24 cellular contexts compared by ENCODE assay signal in genomic region chr5:149360262-149360661, GRCh38. TPM values are rescaled to one million over a fixed set of nuclear protein-coding genes. Genes with fewer than 3 reads are reported as not detected.
DNase-seq lines count a peak whose midpoint lies in the region; ATAC-seq and TF ChIP-seq lines count a peak whose summit lies in the region.
"Had no signal": no experiment of that assay in that cellular context is flagged by ENCODE, and none has a peak within 500 bp of the region (broad histone marks: within the 10 kb centered on the region; RNA-seq: fewer than 3 reads in every experiment).

No MANE protein-coding gene starts in this region.

- no peak for ATAC-seq in CD4-positive, alpha-beta T cell (ENCODE audit: poor library complexity)
- no peak for ATAC-seq in GM21381 (IDR thresholded peaks at IDR 0.05; ENCODE audit: unreplicated experiment)
- ATAC-seq: foreskin keratinocyte, WTC11 had no signal

- in situ Hi-C loops in GM13977 (cut with MboI; ENCODE audit: low pct_unique_long_range_greater_than_20kb, low sequenced_read_pairs, unreplicated experiment) = no loop called here

- peak overlapping the region; percentile 91 for H3K27ac Mint-ChIP-seq in CD4-positive, alpha-beta T cell
- H3K27ac Mint-ChIP-seq in dendritic cell treated with granulocyte-macrophage colony-stimulating factor and Interleukin-4, amounts not matched to agents 40 ng/mL and 50 ng/mL, for 4 days = peak overlapping the region; percentile 69
- H3K27ac Mint-ChIP-seq: WTC11 had no signal

- H3K36me3 Mint-ChIP-seq in CD4-positive, alpha-beta T cell (ENCODE audit: low read depth) = peaks cover 44% of the 10 kb centered on the region
- peaks cover 25% of the 10 kb centered on the region for H3K36me3 Mint-ChIP-seq in dendritic cell treated with granulocyte-macrophage colony-stimulating factor and Interleukin-4, amounts not matched to agents 40 ng/mL and 50 ng/mL, for 4 days (ENCODE audit: low read depth)

- DNase-seq in SIG-M5 treated with dmso at 0.1 percent for 504 hours (lab: John Stamatoyannopoulos, UW; ENCODE audit: unreplicated experiment) = peak; percentile 44
- DNase-seq in SIG-M5 (lab: John Stamatoyannopoulos, UW) = no peak
- no peak for DNase-seq in CD4-positive, alpha-beta T cell
- DNase-seq in SKM-1 treated with dmso at 0.1 percent for 144 hours (lab: John Stamatoyannopoulos, UW; ENCODE audit: unreplicated experiment) = peak; percentile 76
- DNase-seq in GM13977 (ENCODE audit: low spot score) = no peak
- DNase-seq in BE2C = no peak
- DNase-seq: 8988T; aorta; DMS79 treated with DMSO at 0.1 percent for 48 hours; foreskin keratinocyte; H7; mesendoderm; NCI-H1092 treated with DMSO at 0.1 percent for 48 hours; NCI-H2107; NCI-H82; stimulated activated CD4-positive, alpha-beta T cell treated with anti-CD3 and anti-CD28 coated beads, Interleukin-12 subunit alpha, Interleukin-12 subunit beta, amount 100 ng/mL, for 4 hours; SW 1271; transverse colon had no signal

- POLR2A ChIA-PET in CD4-positive, alpha-beta T cell (lab: Charles Lee) = interaction anchor here (1.0 to 8.0 kb wide), 5 partner anchors 8 to 190 kb away, joined by 3 to 194 read pairs (median 3); partner anchors contain the start of gene GRPEL2

- H3K27ac ChIP-seq in CD4-positive, alpha-beta T cell (ENCODE audit: low read depth, low read length) = no peak overlapping the region
- H3K27ac ChIP-seq: C4-2B, foreskin keratinocyte, transverse colon had no signal

- peaks cover 4% of the 10 kb centered on the region; the same call in 1 of the 2 replicates for H3K36me3 ChIP-seq in BE2C
- H3K36me3 ChIP-seq: transverse colon had no signal

- peaks cover 62% of the 10 kb centered on the region for H3K4me1 Mint-ChIP-seq in CD4-positive, alpha-beta T cell (ENCODE audit: low read depth)
- H3K4me1 Mint-ChIP-seq in dendritic cell treated with granulocyte-macrophage colony-stimulating factor and Interleukin-4, amounts not matched to agents 40 ng/mL and 50 ng/mL, for 4 days (ENCODE audit: low read depth) = peaks cover 52% of the 10 kb centered on the region

- CTCF ChIA-PET in CD4-positive, alpha-beta T cell (lab: Charles Lee) = interaction anchor here (0.8 to 1.2 kb wide), 4 partner anchors 8 to 191 kb away, joined by 3 to 5 read pairs (median 3); partner anchors contain the start of gene CSNK1A1

- peak overlapping the region; percentile 86 for H3K4me3 Mint-ChIP-seq in CD4-positive, alpha-beta T cell
- no peak overlapping the region for H3K4me3 Mint-ChIP-seq in dendritic cell treated with granulocyte-macrophage colony-stimulating factor and Interleukin-4, amounts not matched to agents 40 ng/mL and 50 ng/mL, for 4 days
- H3K4me3 Mint-ChIP-seq: WTC11 had no signal

- no peaks in the 10 kb centered on the region for H3K4me1 ChIP-seq in BE2C
- H3K4me1 ChIP-seq: foreskin keratinocyte had no signal

- no peaks in the 10 kb centered on the region for H3K27me3 ChIP-seq in CD4-positive, alpha-beta T cell (ENCODE audit: control insufficient read depth, insufficient read depth, low read length)
- no peaks in the 10 kb centered on the region for H3K27me3 ChIP-seq in BE2C
- H3K27me3 ChIP-seq: foreskin keratinocyte, transverse colon had no signal

- H3K27me3 Mint-ChIP-seq in CD4-positive, alpha-beta T cell = no peaks in the 10 kb centered on the region
- no peaks in the 10 kb centered on the region for H3K27me3 Mint-ChIP-seq in dendritic cell treated with granulocyte-macrophage colony-stimulating factor and Interleukin-4, amounts not matched to agents 40 ng/mL and 50 ng/mL, for 4 days

- intact Hi-C loops in CD4-positive, alpha-beta T cell (cut with DNase I, micrococcal nuclease) = no loop called here
- intact Hi-C loops in dendritic cell treated with granulocyte-macrophage colony-stimulating factor and Interleukin-4, amounts not matched to agents 40 ng/mL and 50 ng/mL, for 4 days (cut with micrococcal nuclease) = no loop called here

- H3K4me3 ChIP-seq in BE2C (ENCODE audit: low read depth, low read length) = no peak overlapping the region
- H3K4me3 ChIP-seq: transverse colon had no signal

- no peaks in the 10 kb centered on the region for H3K9me3 Mint-ChIP-seq in CD4-positive, alpha-beta T cell
- H3K9me3 Mint-ChIP-seq in dendritic cell treated with granulocyte-macrophage colony-stimulating factor and Interleukin-4, amounts not matched to agents 40 ng/mL and 50 ng/mL, for 4 days = no peaks in the 10 kb centered on the region
- H3K9me3 Mint-ChIP-seq: WTC11 had no signal

- no peaks in the 10 kb centered on the region for H3K9me3 ChIP-seq in CD4-positive, alpha-beta T cell (ENCODE audit: control insufficient read depth, low read length)
- no peaks in the 10 kb centered on the region for H3K9me3 ChIP-seq in BE2C
- H3K9me3 ChIP-seq: transverse colon had no signal

- TF ChIP-seq CTCF in CD4-positive, alpha-beta T cell (IDR thresholded peaks at IDR 0.05) = no peak
- TF ChIP-seq CTCF in GM13977 (IDR thresholded peaks at IDR 0.05; ENCODE audit: extremely low read depth, insufficient read depth, missing control alignments) (no peak), BE2C (IDR thresholded peaks at IDR 0.05; ENCODE audit: low read depth, low read length) (no peak)

RNA-seq across cellular contexts. Expression of gene PCYOX1L, which starts 2.4 kb away (rescaled TPM):
- 10 to 100 TPM; 22.9 to 24.8 TPM for total RNA-seq in CD4-positive, alpha-beta T cell
- polyA plus RNA-seq in BE2C (2012; ENCODE audit: insufficient read depth, insufficient read length, low read depth) = 65.1 TPM

RNA-seq across cellular contexts. Expression of gene GRPEL2, which starts 15.0 kb away (rescaled TPM):
- 10 to 100 TPM; 20.8 to 22.5 TPM for total RNA-seq in CD4-positive, alpha-beta T cell
- 13.0 TPM for polyA plus RNA-seq in BE2C (2012; ENCODE audit: insufficient read depth, insufficient read length, low read depth)

RNA-seq across cellular contexts. Expression of gene IL17B, which starts 18.8 kb away (rescaled TPM):
- not detected for total RNA-seq in CD4-positive, alpha-beta T cell
- polyA plus RNA-seq in BE2C (2012; ENCODE audit: insufficient read depth, insufficient read length, low read depth) = 1.1 TPM
- total RNA-seq: endothelial cell of umbilical vein, foreskin keratinocyte, H7, kidney epithelial cell, transverse colon, WTC11 had no signal
- polyA plus RNA-seq: endothelial cell of umbilical vein, foreskin keratinocyte had no signal

Comparison
In these comparisons a context has a peak if more than half of its experiments do, and no peak if none do; other contexts are left out.
1. DNase-seq: peak in SIG-M5 treated with dmso at 0.1 percent for 504 hours (single experiment) and SKM-1 treated with dmso at 0.1 percent for 144 hours (single experiment); none in SIG-M5 (single experiment), CD4-positive, alpha-beta T cell (0 of 10), GM13977 (single experiment) and BE2C (single experiment).